ENCODE assay signal across 8 cellular contexts in genomic region chr11:17063171-17064002, GRCh38. TPM values are rescaled to one million over a fixed set of nuclear protein-coding genes. Genes with fewer than 3 reads are reported as not detected.
A peak's percentile ranks its signal among the peaks of the same experiment; 100 is the strongest.
DNase-seq lines count a peak whose midpoint lies in the region; ATAC-seq, FAIRE-seq and TF ChIP-seq lines count a peak whose summit lies in the region.

No MANE protein-coding gene starts in this region.

- POLR2A ChIA-PET in K562 (lab: Yijun Ruan, JAX) = interaction anchor here (0.6 to 1.7 kb wide), 5 partner anchors 12 to 127 kb away, joined by 4 to 10 read pairs (median 5); partner anchors contain the start of gene RPS13

- H3K4me1 ChIP-seq in SJSA1 (replicated peaks) (no peaks in the 10 kb centered on the region), K562 (replicated peaks in 1 of 2; ENCODE audit: control insufficient read depth in 2 of 2, insufficient read depth in 2 of 2, low read length in 2 of 2) (no peaks in the 10 kb centered on the region)

- ATAC-seq in GM19035 (IDR thresholded peaks at IDR 0.05; ENCODE audit: unreplicated experiment) (peak; percentile 65), K562 (peak; percentile 97), HG03135 (IDR thresholded peaks at IDR 0.05; ENCODE audit: unreplicated experiment) (no peak)

- H3K9me3 ChIP-seq in SJSA1 (replicated peaks) (no peaks in the 10 kb centered on the region), K562 (replicated peaks; ENCODE audit: control insufficient read depth, insufficient read depth, low read depth, low read length) (0 out of 2 replicates have a peak, but pooled peaks cover 1% of the 10 kb centered on the region)

- H3K27ac ChIP-seq in SJSA1 (no peak overlapping the region), K562 (ENCODE audit: extremely low read depth, low read depth, low read length) (no peak overlapping the region)

- in situ Hi-C loops in K562 (cut with MboI) = loop anchor here (5.0 to 10.0 kb wide), 2 partner anchors 246 to 279 kb away; no protein-coding TSS in a partner anchor

- no peaks in the 10 kb centered on the region for H4K20me1 ChIP-seq in K562 (replicated peaks; ENCODE audit: control insufficient read depth, insufficient read depth, low read length)

- H3K4me2 ChIP-seq in K562 (ENCODE audit: insufficient read depth, low read length) = no peak overlapping the region

- TF ChIP-seq EP300 in K562 (IDR thresholded peaks at IDR 0.05; ENCODE audit: low read length) = no peak

- CTCF ChIA-PET in K562 (lab: Yijun Ruan, JAX; ENCODE audit: low intra/inter-chr PET ratio) = interaction anchor here (0.6 to 1.4 kb wide), 4 partner anchors 117 to 275 kb away, joined by 3 to 5 read pairs (median 4); no protein-coding TSS in a partner anchor

- no peak for FAIRE-seq in HTR-8/SVneo (lab: Jason Lieb, UNC)
- FAIRE-seq in K562 (lab: Jason Lieb, UNC) = no peak

- peak; percentile 70 to 80 (median 73) for TF ChIP-seq CTCF in K562 (IDR thresholded peaks at IDR 0.05 in 2 of 3, conservative IDR thresholded peaks at IDR 0.05 in 1 of 3; ENCODE audit: insufficient read depth in 2 of 3, low read depth in 1 of 3, low read length in 3 of 3)

- peak; percentile 78 to 91 for TF ChIP-seq RAD21 in K562 (CRISPR knock-in tag; conservative IDR thresholded peaks at IDR 0.05 in 1 of 2, IDR thresholded peaks at IDR 0.05 in 1 of 2)

- no TSS peak for BruUV-seq in K562 (replicated peaks; lab: Mats Ljungman, UMichigan)

- peak; percentile 73 for DNase-seq in COR-L47 (lab: John Stamatoyannopoulos, UW)
- DNase-seq in HTR-8/SVneo (ENCODE audit: insufficient read length, low spot score) = peak; percentile 62
- DNase-seq in SJSA1 (ENCODE audit: low read depth in 1 of 2, low spot score in 2 of 2) = peak; percentile 51 to 74
- DNase-seq in K562 (ENCODE audit: extremely low read depth in 1 of 4, low spot score in 3 of 4) = peak; percentile 58 to 64 (median 60)
- DNase-seq in inferior parietal cortex (ENCODE audit: extremely low spot score) = peak; percentile 62
- peak; percentile 13 for DNase-seq in stimulated activated CD4-positive, alpha-beta T cell treated with anti-CD3 and anti-CD28 coated beads, Interleukin-2, amount 100 ng/mL, for 4 hours (ENCODE audit: low read depth)

- H3K9me1 ChIP-seq in K562 (ENCODE audit: control insufficient read depth, insufficient read depth, low read length) = no peaks in the 10 kb centered on the region

- no peak for TF ChIP-seq POLR2A in K562 (conservative IDR thresholded peaks at IDR 0.05)

- 44% methylated on average over 3 of the region's 4 CpGs for WGBS in K562 (ENCODE audit: insufficient coverage, low coverage, missing lambda C conversion rate)

- no peak overlapping the region for H3K4me3 ChIP-seq in SJSA1
- no peak overlapping the region for H3K4me3 ChIP-seq in K562

- no peaks in the 10 kb centered on the region for H3K27me3 ChIP-seq in SJSA1 (replicated peaks)
- H3K27me3 ChIP-seq in K562 (ENCODE audit: control insufficient read depth in 2 of 2, insufficient read depth in 2 of 2, low read length in 2 of 2) = no peaks in the 10 kb centered on the region

- H2AFZ ChIP-seq in K562 (ENCODE audit: low read depth, low read length) = no peak overlapping the region

- intact Hi-C loops in K562 (cut with micrococcal nuclease) = loop anchor here (1.0 to 2.0 kb wide), 2 partner anchors 117 to 275 kb away; no protein-coding TSS in a partner anchor

- no peaks in the 10 kb centered on the region for H3K36me3 ChIP-seq in SJSA1
- H3K36me3 ChIP-seq in K562 (ENCODE audit: control insufficient read depth, insufficient read depth, low read length) = no peaks in the 10 kb centered on the region

- no peak overlapping the region for H3K9ac ChIP-seq in K562 (ENCODE audit: insufficient read depth in 1 of 2, low read depth in 2 of 2, low read length in 2 of 2)

- H3K79me2 ChIP-seq in K562 (ENCODE audit: control insufficient read depth, insufficient read depth, low read length) = no peaks in the 10 kb centered on the region

TF ChIP-seq in K562, 482 proteins besides CTCF, POLR2A, EP300 and RAD21 (continues in another document):
- peak; percentile 83 for TF ChIP-seq ZNF316 (IDR thresholded peaks at IDR 0.05)
- TF ChIP-seq ZBTB49 (CRISPR knock-in tag; IDR thresholded peaks at IDR 0.05; ENCODE audit: borderline replicate concordance) = no peak
- no peak for TF ChIP-seq NR1H2 (CRISPR knock-in tag; IDR thresholded peaks at IDR 0.05)
- TF ChIP-seq STAG1 (CRISPR knock-in tag; IDR thresholded peaks at IDR 0.05; ENCODE audit: borderline replicate concordance) = peak; percentile 54; the same call in 1 of the 2 replicates

RNA-seq across cellular contexts. Expression of gene RPS13, which starts 14.1 kb away (rescaled TPM):
- 1,373 and 1,546 TPM in 2 replicates for total RNA-seq in SJSA1 (2014; rRNA removed; shearing (Covaris generic))
- 394 and 490 TPM in 2 replicates for total RNA-seq in K562 (2011; cell fraction: chromatin; rRNA removed; ENCODE audit: low replicate concordance)
- 539 and 560 TPM in 2 replicates for total RNA-seq in K562 (2011; cell fraction: nucleolus; rRNA removed)
- 727 and 1,261 TPM in 2 replicates for total RNA-seq in K562 (2011; cell fraction: nucleoplasm; rRNA removed)
- total RNA-seq in K562 (2014; rRNA removed) (1,264 and 1,267 TPM in 2 replicates), K562 (2014; rRNA removed; fragmentation: Illumina TruSeq; extraction: Trizol) (1,762 and 1,914 TPM in 2 replicates), K562 (2015; rRNA removed; fragmentation: Illumina TruSeq; extraction: Trizol) (1,378 and 1,507 TPM in 2 replicates), K562 (2021) (1,425 and 1,570 TPM in 2 replicates)
- polyA plus RNA-seq in K562 (2011; rRNA removed) (1,768 and 1,913 TPM in 2 replicates), K562 (2014; fragmentation: Illumina TruSeq; extraction: Trizol) (1,488 and 1,561 TPM in 2 replicates), K562 (2014; fragmentation: Nextera tagmentation; extraction: Ambion mirVana) (1,000 to 10,000 TPM; 3,147 to 3,714 TPM), K562 (2014; rRNA removed) (1,712 and 1,810 TPM in 2 replicates)
- polyA plus RNA-seq in K562 (2011; cell fraction: cytosol; rRNA removed) = 1,180 and 2,323 TPM in 2 replicates
- 611 and 753 TPM in 2 replicates for polyA plus RNA-seq in K562 (2011; cell fraction: nucleus; rRNA removed)
- polyA plus RNA-seq in K562 (2012) = 2,196 and 2,596 TPM in 2 replicates
- polyA minus RNA-seq in K562 (2011; rRNA and poly(A)+ RNA removed) = 927 and 1,057 TPM in 2 replicates
- 323 and 363 TPM in 2 replicates for polyA minus RNA-seq in K562 (2011; cell fraction: cytosol; rRNA and poly(A)+ RNA removed)
- polyA minus RNA-seq in K562 (2011; cell fraction: nucleus; rRNA and poly(A)+ RNA removed) = 250 and 658 TPM in 2 replicates

RNA-seq across cellular contexts. Expression of gene PLEKHA7, which starts 49.2 kb away (rescaled TPM):
- not detected in 2 replicates for total RNA-seq in SJSA1 (2014; rRNA removed; shearing (Covaris generic))
- total RNA-seq in K562 (2011; cell fraction: chromatin; rRNA removed; ENCODE audit: low replicate concordance) = 0.32 and 1.7 TPM in 2 replicates
- 0.17 and 0.39 TPM in 2 replicates for total RNA-seq in K562 (2011; cell fraction: nucleolus; rRNA removed)
- 0.29 and 0.53 TPM in 2 replicates for total RNA-seq in K562 (2011; cell fraction: nucleoplasm; rRNA removed)
- total RNA-seq in K562 (2014; rRNA removed) = 0.33 and 0.77 TPM in 2 replicates
- total RNA-seq in K562 (2014; rRNA removed; fragmentation: Illumina TruSeq; extraction: Trizol) = 0.18 and 0.54 TPM in 2 replicates
- 0.04 and 0.22 TPM in 2 replicates for total RNA-seq in K562 (2015; rRNA removed; fragmentation: Illumina TruSeq; extraction: Trizol)
- total RNA-seq in K562 (2021) = 0.24 and 0.51 TPM in 2 replicates
- polyA plus RNA-seq in K562 (2011; rRNA removed) = 0.06 and 0.12 TPM in 2 replicates
- polyA plus RNA-seq in K562 (2011; cell fraction: cytosol; rRNA removed) = 0.03 and 0.06 TPM in 2 replicates
- polyA plus RNA-seq in K562 (2011; cell fraction: nucleus; rRNA removed) = 0.35 and 0.36 TPM in 2 replicates
- polyA plus RNA-seq in K562 (2012) = 0.17 TPM in 2 replicates
- polyA plus RNA-seq in K562 (2014; fragmentation: Illumina TruSeq; extraction: Trizol) = 0.16 and 0.47 TPM in 2 replicates
- under 1 TPM in 1 of 2 experiments, not detected in 1; 0.10 TPM for polyA plus RNA-seq in K562 (2014; fragmentation: Nextera tagmentation; extraction: Ambion mirVana)
- polyA plus RNA-seq in K562 (2014; rRNA removed) = 0.37 and 0.53 TPM in 2 replicates
- polyA minus RNA-seq in K562 (2011; rRNA and poly(A)+ RNA removed) = 0.57 TPM in 1 of 2 replicates, not detected in the other
- polyA minus RNA-seq in K562 (2011; cell fraction: cytosol; rRNA and poly(A)+ RNA removed) = not detected in 2 replicates
- 0.13 and 0.56 TPM in 2 replicates for polyA minus RNA-seq in K562 (2011; cell fraction: nucleus; rRNA and poly(A)+ RNA removed)

Comparison
In these comparisons a context has a peak if more than half of its experiments do, and no peak if none do; other contexts are left out.
1. DNase-seq: peak in every context shown above with its lines; median percentile 73 in COR-L47; 62 in SJSA1; 62 in HTR-8/SVneo; 62 in inferior parietal cortex; 60 in K562; 13 in stimulated activated CD4-positive, alpha-beta T cell treated with anti-CD3 and anti-CD28 coated beads, Interleukin-2, amount 100 ng/mL, for 4 hours.